In genomic region chr3:44981220-44981619, GRCh38 we compare ENCODE assay signal across 17 cellular contexts. TPM values are rescaled to one million over a fixed set of nuclear protein-coding genes. Genes with fewer than 3 reads are reported as not detected.
DNase-seq lines count a peak whose midpoint lies in the region; ATAC-seq and TF ChIP-seq lines count a peak whose summit lies in the region.
"Had no signal": no experiment of that assay in that cellular context is flagged by ENCODE, and none has a peak within 500 bp of the region (broad histone marks: within the 10 kb centered on the region; RNA-seq: fewer than 3 reads in every experiment).

No MANE protein-coding gene starts in this region.

- no peak for TF ChIP-seq CTCF in KMS-11 (conservative IDR thresholded peaks at IDR 0.05; ENCODE audit: low read depth, low read length)
- no peak for TF ChIP-seq CTCF in brain microvascular endothelial cell (IDR thresholded peaks at IDR 0.05; ENCODE audit: low read depth, low read length, missing control alignments)
- TF ChIP-seq CTCF in Peyer's patch (IDR thresholded peaks at IDR 0.05): no peak

- no peaks in the 10 kb centered on the region for H3K9me3 ChIP-seq in CD4-positive, alpha-beta memory T cell (ENCODE audit: control insufficient read depth in 1 of 2, low read length in 2 of 2)
- no peaks in the 10 kb centered on the region for H3K9me3 ChIP-seq in Peyer's patch
- H3K9me3 ChIP-seq: breast epithelium had no signal

- H3K36me3 Mint-ChIP-seq in CD4-positive, alpha-beta memory T cell: peaks cover 9 to 16% of the 10 kb centered on the region in 2 donors
- no peaks in the 10 kb centered on the region for H3K36me3 Mint-ChIP-seq in natural killer cell treated with Interleukin-12 subunit alpha and Interleukin-12 subunit beta and Interleukin-15 and Interleukin-18, amount 100 ng/mL, for 72 hours
- peaks cover 16% of the 10 kb centered on the region for H3K36me3 Mint-ChIP-seq in T-helper 2 cell treated with Interferon-gamma antibody and Interleukin-4, amounts not matched to agents 5 μg/mL and 100 μg/mL, for 36 hours (ENCODE audit: low read depth)

- no peaks in the 10 kb centered on the region for H3K27me3 Mint-ChIP-seq in CD4-positive, alpha-beta memory T cell
- no peaks in the 10 kb centered on the region for H3K27me3 Mint-ChIP-seq in natural killer cell treated with Interleukin-12 subunit alpha and Interleukin-12 subunit beta and Interleukin-15 and Interleukin-18, amount 100 ng/mL, for 72 hours
- no peaks in the 10 kb centered on the region for H3K27me3 Mint-ChIP-seq in T-helper 2 cell treated with Interferon-gamma antibody and Interleukin-4, amounts not matched to agents 5 μg/mL and 100 μg/mL, for 36 hours (ENCODE audit: low read depth)

- no peaks in the 10 kb centered on the region for H3K36me3 ChIP-seq in CD4-positive, alpha-beta memory T cell (ENCODE audit: insufficient read depth, low read length)
- no peaks in the 10 kb centered on the region for H3K36me3 ChIP-seq in KMS-11 (ENCODE audit: insufficient read depth)
- no peaks in the 10 kb centered on the region for H3K36me3 ChIP-seq in brain microvascular endothelial cell (replicated peaks)
- peaks cover 0 to 9% (median 0%) of the 10 kb centered on the region in 3 donors for H3K36me3 ChIP-seq in Peyer's patch
- H3K36me3 ChIP-seq: breast epithelium had no signal

- intact Hi-C loops in CD4-positive, alpha-beta memory T cell (cut with micrococcal nuclease): no loop called here

- H3K4me3 ChIP-seq in CD4-positive, alpha-beta memory T cell (ENCODE audit: low read length in 2 of 2): no peak overlapping the region
- H3K4me3 ChIP-seq in KMS-11 (IDR thresholded peaks at IDR 0.05; ENCODE audit: insufficient read depth, low read depth, low read length): no peak overlapping the region
- H3K4me3 ChIP-seq in brain microvascular endothelial cell (ENCODE audit: low read depth, low read length): no peak overlapping the region
- H3K4me3 ChIP-seq in Peyer's patch: no peak overlapping the region
- H3K4me3 ChIP-seq: breast epithelium had no signal

- no peaks in the 10 kb centered on the region for H4K20me1 ChIP-seq in KMS-11 (ENCODE audit: insufficient read depth)

- peak overlapping the region in 2 of 8 donors; percentile 53 to 57 for H3K4me3 Mint-ChIP-seq in CD4-positive, alpha-beta memory T cell
- H3K4me3 Mint-ChIP-seq in natural killer cell treated with Interleukin-12 subunit alpha and Interleukin-12 subunit beta and Interleukin-15 and Interleukin-18, amount 100 ng/mL, for 72 hours: peak overlapping the region; percentile 26
- no peak overlapping the region for H3K4me3 Mint-ChIP-seq in T-helper 2 cell treated with Interferon-gamma antibody and Interleukin-4, amounts not matched to agents 5 μg/mL and 100 μg/mL, for 36 hours
- H3K4me3 Mint-ChIP-seq: endodermal cell had no signal

- H3K27me3 ChIP-seq in CD4-positive, alpha-beta memory T cell (ENCODE audit: insufficient read depth, low read length): no peaks in the 10 kb centered on the region
- H3K27me3 ChIP-seq in KMS-11 (ENCODE audit: insufficient read depth, low read depth) (no peaks in the 10 kb centered on the region), brain microvascular endothelial cell (replicated peaks) (no peaks in the 10 kb centered on the region), Peyer's patch (no peaks in the 10 kb centered on the region)
- H3K27me3 ChIP-seq: breast epithelium had no signal

- peaks cover 88% of the 10 kb centered on the region for H3K79me2 ChIP-seq in KMS-11 (ENCODE audit: insufficient read depth, low read depth)

- H3K27ac ChIP-seq in CD4-positive, alpha-beta memory T cell (ENCODE audit: low read depth, low read length): no peak overlapping the region
- peak overlapping the region; percentile 90 for H3K27ac ChIP-seq in KMS-11
- no peak overlapping the region for H3K27ac ChIP-seq in brain microvascular endothelial cell
- no peak overlapping the region for H3K27ac ChIP-seq in Peyer's patch

- H3K27ac Mint-ChIP-seq in CD4-positive, alpha-beta memory T cell: peak overlapping the region in 4 of 7 donors; percentile 17 to 82 (median 51)
- peak overlapping the region; percentile 55 to 67 for H3K27ac Mint-ChIP-seq in natural killer cell treated with Interleukin-12 subunit alpha and Interleukin-12 subunit beta and Interleukin-15 and Interleukin-18, amount 100 ng/mL, for 72 hours
- H3K27ac Mint-ChIP-seq in T-helper 2 cell treated with Interferon-gamma antibody and Interleukin-4, amounts not matched to agents 5 μg/mL and 100 μg/mL, for 36 hours: no peak overlapping the region
- H3K27ac Mint-ChIP-seq: activated T-helper 2 cell treated with anti-CD3 and anti-CD28 coated beads, Interferon-gamma antibody, Interleukin-2, Interleukin-4, amounts not matched to agents 10 μg/mL and 5 μg/mL and 100 μg/mL, durations not matched to agents 14 hours and 24 hours and 36 hours; endodermal cell had no signal

- H3K4me1 Mint-ChIP-seq in CD4-positive, alpha-beta memory T cell: peaks cover 47 to 87% (median 71%) of the 10 kb centered on the region in 4 donors
- H3K4me1 Mint-ChIP-seq in natural killer cell treated with Interleukin-12 subunit alpha and Interleukin-12 subunit beta and Interleukin-15 and Interleukin-18, amount 100 ng/mL, for 72 hours (ENCODE audit: low read depth in 2 of 2): peaks cover 70 to 82% of the 10 kb centered on the region in 2 donors
- peaks cover 67% of the 10 kb centered on the region for H3K4me1 Mint-ChIP-seq in T-helper 2 cell treated with Interferon-gamma antibody and Interleukin-4, amounts not matched to agents 5 μg/mL and 100 μg/mL, for 36 hours (ENCODE audit: low read depth)

- no peak for TF ChIP-seq POLR2A in Peyer's patch (IDR thresholded peaks at IDR 0.05)

- in situ Hi-C loops in brain microvascular endothelial cell (cut with HindIII; ENCODE audit: low pct_ligation_motif_present, low sequenced_read_pairs): no loop called here

- peak overlapping the region; percentile 39; the same call in 1 of the 2 replicates for H3K9ac ChIP-seq in KMS-11

- DNase-seq in CD4-positive, alpha-beta memory T cell: peak in 1 of 5 donors; percentile 40
- DNase-seq in brain microvascular endothelial cell (peak; percentile 18), Peyer's patch (no peak)
- no peak for DNase-seq in natural killer cell treated with Interleukin-12 subunit alpha and Interleukin-12 subunit beta and Interleukin-15 and Interleukin-18, amount 100 ng/mL, for 72 hours (ENCODE audit: low spot score)
- DNase-seq in T-helper 2 cell treated with Interferon-gamma antibody and Interleukin-4, amounts not matched to agents 5 μg/mL and 100 μg/mL, for 36 hours (ENCODE audit: low spot score): no peak
- DNase-seq: activated CD4-positive, CD25-positive, alpha-beta regulatory T cell treated with anti-CD3 and anti-CD28 coated beads, Interleukin-2, amount 50 U/mL, for 72 hours; endodermal cell; kidney; NCI-H524 treated with DMSO at 0.1 percent for 48 hours; SW 1271 had no signal

- CTCF ChIA-PET in CD4-positive, alpha-beta memory T cell (lab: Charles Lee; ENCODE audit: partially characterized antibody): interaction anchor here (0.8 to 1.6 kb wide), 3 partner anchors 11 to 229 kb away, joined by 3 to 6 read pairs (median 4); no protein-coding TSS in a partner anchor

- H3K4me2 ChIP-seq in KMS-11: peak overlapping the region; percentile 82

- peaks cover 72% of the 10 kb centered on the region for H3K4me1 ChIP-seq in CD4-positive, alpha-beta memory T cell (ENCODE audit: insufficient read depth, low read length)
- peaks cover 78% of the 10 kb centered on the region for H3K4me1 ChIP-seq in KMS-11 (ENCODE audit: low read depth, poor library complexity, severe bottlenecking)
- peaks cover 0 to 10% (median 3%) of the 10 kb centered on the region in 4 donors for H3K4me1 ChIP-seq in Peyer's patch

- peak; percentile 10 to 45 for ATAC-seq in natural killer cell treated with Interleukin-12 subunit alpha and Interleukin-12 subunit beta and Interleukin-15 and Interleukin-18, amount 100 ng/mL, for 72 hours
- no peak for ATAC-seq in HG02973 (IDR thresholded peaks at IDR 0.05; ENCODE audit: unreplicated experiment)
- no peak for ATAC-seq in GM21723 (IDR thresholded peaks at IDR 0.05; ENCODE audit: unreplicated experiment)
- ATAC-seq: Panc1 had no signal

- POLR2A ChIA-PET in CD4-positive, alpha-beta memory T cell (lab: Charles Lee; ENCODE audit: partially characterized antibody): no interaction called here

- no peak overlapping the region for H2AFZ ChIP-seq in KMS-11 (ENCODE audit: low read depth)

- H3K9me3 Mint-ChIP-seq in CD4-positive, alpha-beta memory T cell: no peaks in the 10 kb centered on the region
- no peaks in the 10 kb centered on the region for H3K9me3 Mint-ChIP-seq in natural killer cell treated with Interleukin-12 subunit alpha and Interleukin-12 subunit beta and Interleukin-15 and Interleukin-18, amount 100 ng/mL, for 72 hours
- no peaks in the 10 kb centered on the region for H3K9me3 Mint-ChIP-seq in T-helper 2 cell treated with Interferon-gamma antibody and Interleukin-4, amounts not matched to agents 5 μg/mL and 100 μg/mL, for 36 hours
- H3K9me3 Mint-ChIP-seq: activated T-helper 2 cell treated with anti-CD3 and anti-CD28 coated beads, Interferon-gamma antibody, Interleukin-2, Interleukin-4, amounts not matched to agents 10 μg/mL and 5 μg/mL and 100 μg/mL, durations not matched to agents 14 hours and 24 hours and 36 hours had no signal

RNA-seq across cellular contexts. Expression of gene EXOSC7, which starts 5.2 kb away (rescaled TPM):
- total RNA-seq in CD4-positive, alpha-beta memory T cell: 10 to 100 TPM; 44.6 to 45.3 TPM
- polyA plus RNA-seq in CD4-positive, alpha-beta memory T cell: 10 to 100 TPM; 49.2 to 66.9 TPM
- 10 to 100 TPM; 50.7 to 75.7 TPM for total RNA-seq in natural killer cell treated with Interleukin-12 subunit alpha and Interleukin-12 subunit beta and Interleukin-15 and Interleukin-18, amount 100 ng/mL, for 72 hours
- total RNA-seq in Peyer's patch: 10 to 100 TPM; 19.8 to 66.0 (median 28.6) TPM

RNA-seq across cellular contexts. Expression of gene ZDHHC3, which starts 5.2 kb away (rescaled TPM):
- 10 to 100 TPM; 40.1 to 41.9 TPM for total RNA-seq in CD4-positive, alpha-beta memory T cell
- polyA plus RNA-seq in CD4-positive, alpha-beta memory T cell: 10 to 100 TPM; 35.4 to 36.1 TPM
- total RNA-seq in natural killer cell treated with Interleukin-12 subunit alpha and Interleukin-12 subunit beta and Interleukin-15 and Interleukin-18, amount 100 ng/mL, for 72 hours: 100 to 1,000 TPM in 1 of 2 donors, 10 to 100 TPM in 1; 63.8 to 122 TPM
- 100 to 1,000 TPM in 3 of 4 donors, 10 to 100 TPM in 1; 70.1 to 190 (median 152) TPM for total RNA-seq in Peyer's patch

RNA-seq across cellular contexts. Expression of gene CLEC3B, which starts 44.9 kb away (rescaled TPM):
- 1 to 10 TPM; 1.2 to 1.5 TPM for total RNA-seq in CD4-positive, alpha-beta memory T cell
- not detected for polyA plus RNA-seq in CD4-positive, alpha-beta memory T cell
- not detected for total RNA-seq in natural killer cell treated with Interleukin-12 subunit alpha and Interleukin-12 subunit beta and Interleukin-15 and Interleukin-18, amount 100 ng/mL, for 72 hours
- 10 to 100 TPM; 11.6 to 47.9 (median 32.7) TPM for total RNA-seq in Peyer's patch
- total RNA-seq: activated T-helper 2 cell treated with anti-CD3 and anti-CD28 coated beads, Interferon-gamma antibody, Interleukin-2, Interleukin-4, amounts not matched to agents 10 μg/mL and 5 μg/mL and 100 μg/mL, durations not matched to agents 14 hours and 24 hours and 36 hours; endodermal cell; H1 had no signal

Comparison
In these comparisons a context has a peak if more than half of its experiments do, and no peak if none do; other contexts are left out.
1. ATAC-seq: peak in natural killer cell treated with Interleukin-12 subunit alpha and Interleukin-12 subunit beta and Interleukin-15 and Interleukin-18, amount 100 ng/mL, for 72 hours (2 of 2); none in HG02973 (single experiment) and GM21723 (single experiment).
2. RNA of gene CLEC3B, which starts 44.9 kb away (total RNA-seq): 11.6 to 47.9 TPM in Peyer's patch; 1.2 to 1.5 TPM in CD4-positive, alpha-beta memory T cell and not detected in natural killer cell treated with Interleukin-12 subunit alpha and Interleukin-12 subunit beta and Interleukin-15 and Interleukin-18, amount 100 ng/mL, for 72 hours; every median in the first group is over 4 times any median in the second.